In genomic region chr20:62156592-62157386, GRCh38 we compare ENCODE assay signal across 8 cellular contexts. TPM values are rescaled to one million over a fixed set of nuclear protein-coding genes. Genes with fewer than 3 reads are reported as not detected.
A peak's percentile ranks its signal among the peaks of the same experiment; 100 is the strongest.
DNase-seq lines count a peak whose midpoint lies in the region; ATAC-seq, FAIRE-seq and TF ChIP-seq lines count a peak whose summit lies in the region.

No MANE protein-coding gene starts in this region.

- BruUV-seq in GM12878 (replicated peaks; lab: Mats Ljungman, UMichigan): no TSS peak

- H3K9me3 Mint-ChIP-seq in T-helper 2 cell treated with Interferon-gamma antibody and Interleukin-4, amounts not matched to agents 5 μg/mL and 100 μg/mL, for 36 hours: peaks cover 20% of the 10 kb centered on the region

- peak; percentile 69 for DNase-seq in ELR (ENCODE audit: low read depth)
- peak; percentile 57 for DNase-seq in T-helper 2 cell treated with Interferon-gamma antibody and Interleukin-4, amounts not matched to agents 5 μg/mL and 100 μg/mL, for 36 hours (ENCODE audit: low spot score)
- DNase-seq in GM12878 (ENCODE audit: low read depth, low spot score): no peak
- DNase-seq in iPS-NIHi7 (ENCODE audit: extremely low spot score): peak; percentile 94
- DNase-seq in stimulated activated CD4-positive, alpha-beta T cell treated with anti-CD3 and anti-CD28 coated beads, Interleukin-4, amount 100 ng/mL, for 1 hour: peak; percentile 79
- DNase-seq in SKM-1 (lab: John Stamatoyannopoulos, UW; ENCODE audit: unreplicated experiment): no peak
- no peak for DNase-seq in occipital lobe (lab: John Stamatoyannopoulos, UW)

- no peak overlapping the region for H3K4me3 ChIP-seq in GM12878

- CTCF ChIA-PET in GM12878 (lab: Yijun Ruan, JAX): interaction anchor here (0.8 to 1.5 kb wide), 3 partner anchors 12 to 146 kb away, joined by 3 to 8 read pairs (median 5); no protein-coding TSS in a partner anchor

- WGBS in GM12878 (ENCODE audit: insufficient coverage, insufficient replicate concordance, low lambda C conversion rate, missing lambda C conversion rate): 58% methylated on average over 24 of the region's 24 CpGs

- no peaks in the 10 kb centered on the region for H4K20me1 ChIP-seq in GM12878 (ENCODE audit: control insufficient read depth, insufficient read depth)

- POLR2A ChIA-PET in GM12878 (lab: Charles Lee): no interaction called here

- no peaks in the 10 kb centered on the region for H3K27me3 Mint-ChIP-seq in T-helper 2 cell treated with Interferon-gamma antibody and Interleukin-4, amounts not matched to agents 5 μg/mL and 100 μg/mL, for 36 hours (ENCODE audit: low read depth)

- H3K4me1 ChIP-seq in GM12878 (ENCODE audit: control insufficient read depth, insufficient read depth, low read length): peaks cover 9% of the 10 kb centered on the region

- no peak overlapping the region for H3K4me3 Mint-ChIP-seq in T-helper 2 cell treated with Interferon-gamma antibody and Interleukin-4, amounts not matched to agents 5 μg/mL and 100 μg/mL, for 36 hours

- no peak overlapping the region for H3K27ac Mint-ChIP-seq in T-helper 2 cell treated with Interferon-gamma antibody and Interleukin-4, amounts not matched to agents 5 μg/mL and 100 μg/mL, for 36 hours

- H3K27ac ChIP-seq in GM12878 (ENCODE audit: control insufficient read depth, insufficient read depth): no peak overlapping the region

- SMC1A ChIA-PET in GM12878 (lab: Charles Lee; ENCODE audit: uncharacterized antibody, unreplicated experiment): no interaction called here

- no peaks in the 10 kb centered on the region; the same call in 2 of the 3 replicates for H3K9me3 ChIP-seq in GM12878 (replicated peaks; ENCODE audit: control insufficient read depth, insufficient read depth, low read length)

- peaks cover 7% of the 10 kb centered on the region for H3K4me1 Mint-ChIP-seq in T-helper 2 cell treated with Interferon-gamma antibody and Interleukin-4, amounts not matched to agents 5 μg/mL and 100 μg/mL, for 36 hours (ENCODE audit: low read depth)

- peak; percentile 78 for ATAC-seq in HG03571 (IDR thresholded peaks at IDR 0.05; ENCODE audit: unreplicated experiment)
- peak; percentile 97 for ATAC-seq in GM12878

- TF ChIP-seq POLR2A in GM12878 (IDR thresholded peaks at IDR 0.05; ENCODE audit: low read depth, low read length): no peak

- H3K4me2 ChIP-seq in GM12878 (ENCODE audit: control insufficient read depth, insufficient read depth): no peak overlapping the region

- peak; percentile 57 to 80 (median 63) for TF ChIP-seq CTCF in GM12878 (IDR thresholded peaks at IDR 0.05 in 2 of 3, conservative IDR thresholded peaks at IDR 0.05 in 1 of 3; ENCODE audit: control insufficient read depth in 2 of 3, extremely low read depth in 1 of 3, insufficient read depth in 1 of 3, low read depth in 3 of 3, low read length in 3 of 3)

- intact Hi-C loops in GM12878 (cut with micrococcal nuclease; ENCODE audit: unreplicated experiment): loop anchor here (1.0 kb wide), 1 partner anchor 145 kb away; no protein-coding TSS in a partner anchor

- in situ Hi-C loops in GM12878 (cut with MboI): no loop called here

- H3K79me2 ChIP-seq in GM12878 (ENCODE audit: control insufficient read depth, insufficient read depth, low read length): peaks cover 6% of the 10 kb centered on the region

- H2AFZ ChIP-seq in GM12878 (ENCODE audit: control insufficient read depth, low read depth, low read length): no peak overlapping the region

- peaks cover 16 to 28% of the 10 kb centered on the region in 2 experiments; a peak in 3 of 4 replicates for H3K36me3 ChIP-seq in GM12878 (ENCODE audit: control insufficient read depth in 2 of 2, insufficient read depth in 2 of 2, low read length in 1 of 2)

- H3K9ac ChIP-seq in GM12878 (ENCODE audit: control insufficient read depth, insufficient read depth, low read length): no peak overlapping the region

- H3K27me3 ChIP-seq in GM12878 (replicated peaks in 1 of 2; ENCODE audit: control insufficient read depth in 2 of 2, insufficient read depth in 2 of 2, low read length in 1 of 2): no peaks in the 10 kb centered on the region

- no peak for TF ChIP-seq EP300 in GM12878 (IDR thresholded peaks at IDR 0.05; ENCODE audit: borderline replicate concordance in 1 of 2, control insufficient read depth in 1 of 2, low read depth in 2 of 2, low read length in 2 of 2)

- TF ChIP-seq RAD21 in GM12878 (IDR thresholded peaks at IDR 0.05; ENCODE audit: insufficient read depth, low read depth, low read length): peak; percentile 44; the same call in 1 of the 2 replicates

- RAD21 ChIA-PET in GM12878 (lab: Charles Lee; ENCODE audit: unreplicated experiment): no interaction called here

- H3K36me3 Mint-ChIP-seq in T-helper 2 cell treated with Interferon-gamma antibody and Interleukin-4, amounts not matched to agents 5 μg/mL and 100 μg/mL, for 36 hours (ENCODE audit: low read depth): peaks cover 42% of the 10 kb centered on the region

- no peak for FAIRE-seq in GM12878 (lab: Jason Lieb, UNC)

RNA-seq across cellular contexts. Expression of gene SS18L1, which starts 13.2 kb away (rescaled TPM):
- total RNA-seq in GM12878 (2013; cell fraction: nucleolus; rRNA removed): 55.6 and 59.3 TPM in 2 replicates
- total RNA-seq in GM12878 (2014; rRNA removed): 8.1 and 12.4 TPM in 2 replicates
- 6.1 and 6.6 TPM in 2 replicates for total RNA-seq in GM12878 (2014; rRNA removed; fragmentation: Illumina TruSeq; extraction: Trizol)
- 10.4 and 11.1 TPM in 2 replicates for total RNA-seq in GM12878 (2021)
- 2.8 TPM for polyA plus RNA-seq in GM12878 (2011; ENCODE audit: low read depth)
- 11.7 and 12.1 TPM in 2 replicates for polyA plus RNA-seq in GM12878 (2011; rRNA removed)
- polyA plus RNA-seq in GM12878 (2011; cell fraction: cytosol; rRNA removed): 8.8 and 17.7 TPM in 2 replicates
- polyA plus RNA-seq in GM12878 (2011; cell fraction: nucleus; rRNA removed): 46.7 and 57.7 TPM in 2 replicates
- 6.1 and 8.3 TPM in 2 replicates for polyA plus RNA-seq in GM12878 (2012)
- polyA plus RNA-seq in GM12878 (2014; fragmentation: Illumina TruSeq; extraction: Trizol): 7.0 and 8.2 TPM in 2 replicates
- 1 to 10 TPM; 1.8 to 2.2 TPM for polyA plus RNA-seq in GM12878 (2014; fragmentation: Nextera tagmentation; extraction: Ambion mirVana)
- 20.0 and 21.8 TPM in 2 replicates for polyA plus RNA-seq in GM12878 (2014; rRNA removed)
- polyA plus RNA-seq in GM12878 (2016; fragmentation: Nextera tagmentation; extraction: Ambion mirVana): 1 to 10 TPM; 2.4 to 2.8 TPM
- 9.8 and 20.6 TPM in 2 replicates for polyA minus RNA-seq in GM12878 (2011; rRNA and poly(A)+ RNA removed)
- polyA minus RNA-seq in GM12878 (2011; cell fraction: cytosol; rRNA and poly(A)+ RNA removed): 6.7 and 7.0 TPM in 2 replicates
- 13.2 and 25.6 TPM in 2 replicates for polyA minus RNA-seq in GM12878 (2011; cell fraction: nucleus; rRNA and poly(A)+ RNA removed)
- total RNA-seq in occipital lobe: 75.0 TPM

RNA-seq across cellular contexts. Expression of gene PSMA7, which starts 13.6 kb away (rescaled TPM):
- 59.7 and 68.2 TPM in 2 replicates for total RNA-seq in GM12878 (2013; cell fraction: nucleolus; rRNA removed)
- total RNA-seq in GM12878 (2014; rRNA removed): 323 and 324 TPM in 2 replicates
- total RNA-seq in GM12878 (2014; rRNA removed; fragmentation: Illumina TruSeq; extraction: Trizol): 210 and 216 TPM in 2 replicates
- total RNA-seq in GM12878 (2021): 348 and 359 TPM in 2 replicates
- 125 TPM for polyA plus RNA-seq in GM12878 (2011; ENCODE audit: low read depth)
- 273 and 397 TPM in 2 replicates for polyA plus RNA-seq in GM12878 (2011; rRNA removed)
- polyA plus RNA-seq in GM12878 (2011; cell fraction: cytosol; rRNA removed): 444 and 554 TPM in 2 replicates
- polyA plus RNA-seq in GM12878 (2011; cell fraction: nucleus; rRNA removed): 378 and 385 TPM in 2 replicates
- polyA plus RNA-seq in GM12878 (2012): 199 and 211 TPM in 2 replicates
- 131 and 219 TPM in 2 replicates for polyA plus RNA-seq in GM12878 (2014; fragmentation: Illumina TruSeq; extraction: Trizol)
- 100 to 1,000 TPM; 333 to 546 TPM for polyA plus RNA-seq in GM12878 (2014; fragmentation: Nextera tagmentation; extraction: Ambion mirVana)
- 369 and 389 TPM in 2 replicates for polyA plus RNA-seq in GM12878 (2014; rRNA removed)
- polyA plus RNA-seq in GM12878 (2016; fragmentation: Nextera tagmentation; extraction: Ambion mirVana): 100 to 1,000 TPM; 824 to 857 TPM
- 170 and 184 TPM in 2 replicates for polyA minus RNA-seq in GM12878 (2011; rRNA and poly(A)+ RNA removed)
- polyA minus RNA-seq in GM12878 (2011; cell fraction: cytosol; rRNA and poly(A)+ RNA removed): 58.0 and 86.2 TPM in 2 replicates
- polyA minus RNA-seq in GM12878 (2011; cell fraction: nucleus; rRNA and poly(A)+ RNA removed): 32.9 and 52.9 TPM in 2 replicates
- total RNA-seq in occipital lobe: 107 TPM

RNA-seq across cellular contexts. Expression of gene MTG2, which starts 26.0 kb away (rescaled TPM):
- 48.5 and 51.0 TPM in 2 replicates for total RNA-seq in GM12878 (2013; cell fraction: nucleolus; rRNA removed)
- total RNA-seq in GM12878 (2014; rRNA removed) (40.9 and 44.1 TPM in 2 replicates), GM12878 (2014; rRNA removed; fragmentation: Illumina TruSeq; extraction: Trizol) (19.3 and 28.5 TPM in 2 replicates), GM12878 (2021) (40.4 and 52.4 TPM in 2 replicates), occipital lobe (14.8 TPM)
- 12.8 TPM for polyA plus RNA-seq in GM12878 (2011; ENCODE audit: low read depth)
- polyA plus RNA-seq in GM12878 (2011; rRNA removed) (22.2 and 32.9 TPM in 2 replicates), GM12878 (2014; fragmentation: Illumina TruSeq; extraction: Trizol) (10.4 and 31.4 TPM in 2 replicates), GM12878 (2014; fragmentation: Nextera tagmentation; extraction: Ambion mirVana) (1 to 10 TPM; 6.2 to 7.3 TPM), GM12878 (2014; rRNA removed) (44.5 and 45.2 TPM in 2 replicates), GM12878 (2016; fragmentation: Nextera tagmentation; extraction: Ambion mirVana) (10 to 100 TPM; 35.8 to 38.6 TPM)
- polyA plus RNA-seq in GM12878 (2011; cell fraction: cytosol; rRNA removed): 44.6 and 54.2 TPM in 2 replicates
- 23.9 and 38.8 TPM in 2 replicates for polyA plus RNA-seq in GM12878 (2011; cell fraction: nucleus; rRNA removed)
- 18.6 and 25.9 TPM in 2 replicates for polyA plus RNA-seq in GM12878 (2012)
- polyA minus RNA-seq in GM12878 (2011; rRNA and poly(A)+ RNA removed): 15.4 and 31.5 TPM in 2 replicates
- polyA minus RNA-seq in GM12878 (2011; cell fraction: cytosol; rRNA and poly(A)+ RNA removed): 6.9 and 9.5 TPM in 2 replicates
- 8.2 and 26.7 TPM in 2 replicates for polyA minus RNA-seq in GM12878 (2011; cell fraction: nucleus; rRNA and poly(A)+ RNA removed)

RNA-seq across cellular contexts. Expression of gene LSM14B, which starts 34.5 kb away (rescaled TPM):
- 29.3 TPM in 2 replicates for total RNA-seq in GM12878 (2013; cell fraction: nucleolus; rRNA removed)
- total RNA-seq in GM12878 (2014; rRNA removed) (18.0 and 18.9 TPM in 2 replicates), GM12878 (2014; rRNA removed; fragmentation: Illumina TruSeq; extraction: Trizol) (13.3 and 16.2 TPM in 2 replicates), GM12878 (2021) (34.3 and 34.9 TPM in 2 replicates), occipital lobe (92.6 TPM)
- 10.6 TPM for polyA plus RNA-seq in GM12878 (2011; ENCODE audit: low read depth)
- polyA plus RNA-seq in GM12878 (2011; rRNA removed) (25.5 and 33.2 TPM in 2 replicates), GM12878 (2014; fragmentation: Illumina TruSeq; extraction: Trizol) (8.9 and 15.1 TPM in 2 replicates), GM12878 (2014; fragmentation: Nextera tagmentation; extraction: Ambion mirVana) (1 to 10 TPM in 1 of 2 experiments, under 1 TPM in 1; 0.56 to 1.8 TPM), GM12878 (2014; rRNA removed) (29.6 and 30.3 TPM in 2 replicates), GM12878 (2016; fragmentation: Nextera tagmentation; extraction: Ambion mirVana) (1 to 10 TPM in 1 of 2 experiments, under 1 TPM in 1; 0.79 to 1.4 TPM)
- polyA plus RNA-seq in GM12878 (2011; cell fraction: cytosol; rRNA removed): 30.6 and 42.4 TPM in 2 replicates
- polyA plus RNA-seq in GM12878 (2011; cell fraction: nucleus; rRNA removed): 49.4 and 55.9 TPM in 2 replicates
- polyA plus RNA-seq in GM12878 (2012): 26.7 and 32.9 TPM in 2 replicates
- polyA minus RNA-seq in GM12878 (2011; rRNA and poly(A)+ RNA removed): 25.7 and 36.1 TPM in 2 replicates
- 15.6 and 16.8 TPM in 2 replicates for polyA minus RNA-seq in GM12878 (2011; cell fraction: cytosol; rRNA and poly(A)+ RNA removed)
- polyA minus RNA-seq in GM12878 (2011; cell fraction: nucleus; rRNA and poly(A)+ RNA removed): 12.8 and 25.0 TPM in 2 replicates

Comparison
In these comparisons a context has a peak if more than half of its experiments do, and no peak if none do; other contexts are left out.
1. DNase-seq: peak in ELR (single experiment), T-helper 2 cell treated with Interferon-gamma antibody and Interleukin-4, amounts not matched to agents 5 μg/mL and 100 μg/mL, for 36 hours (single experiment), iPS-NIHi7 (single experiment) and stimulated activated CD4-positive, alpha-beta T cell treated with anti-CD3 and anti-CD28 coated beads, Interleukin-4, amount 100 ng/mL, for 1 hour (single experiment); none in GM12878 (single experiment), SKM-1 (single experiment) and occipital lobe (single experiment).